27 cellular contexts compared by ENCODE assay signal in the genomic region with DNA sequence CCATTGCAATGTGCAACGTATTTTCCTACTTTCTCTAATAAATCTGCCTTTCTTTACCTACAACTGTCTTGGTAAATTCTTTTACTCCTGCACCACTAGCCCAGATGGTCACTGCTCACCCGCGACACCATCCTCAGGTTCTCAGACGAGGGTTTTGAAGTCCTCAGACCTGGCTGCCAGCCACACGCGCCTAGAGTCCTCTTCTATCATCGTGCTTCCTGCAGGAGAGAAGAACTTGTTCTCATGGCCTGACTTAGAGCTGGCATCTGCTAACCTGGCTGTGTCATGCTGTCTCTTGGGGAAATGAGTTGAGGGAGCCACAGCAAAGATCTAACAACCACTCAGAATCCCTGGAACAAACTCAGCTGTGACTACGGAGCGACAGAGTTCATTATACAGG. TPM values are rescaled to one million over a fixed set of nuclear protein-coding genes. Genes with fewer than 3 reads are reported as not detected.
"Had no signal": no experiment of that assay in that cellular context is flagged by ENCODE, and none has a peak within 500 bp of the region (broad histone marks: within the 10 kb centered on the region; RNA-seq: fewer than 3 reads in every experiment).

No MANE protein-coding gene starts in this region.

- ATAC-seq: activated naive CD4-positive, alpha-beta T cell treated with anti-CD3 and anti-CD28 coated beads, Interleukin-2, amount 50 U/mL, for 72 hours; activated naive CD8-positive, alpha-beta T cell treated with anti-CD3 and anti-CD28 coated beads, Interleukin-2, amount 50 U/mL, for 24 hours; activated T-cell treated with anti-CD3 and anti-CD28 coated beads, Interleukin-2, amount 50 U/mL, for 4 hours; body of pancreas had no signal

- H3K27ac ChIP-seq: ascending aorta, body of pancreas, Peyer's patch, VCaP had no signal

- H3K36me3 ChIP-seq: ascending aorta, Peyer's patch had no signal

- H3K4me3 ChIP-seq: ascending aorta, body of pancreas, Peyer's patch had no signal

- DNase-seq: activated CD4-positive, alpha-beta memory T cell treated with anti-CD3 and anti-CD28 coated beads for 36 hours; activated CD4-positive, alpha-beta T cell treated with anti-CD3 and anti-CD28 coated beads, Interleukin-2, amount 10 ng/mL, durations not matched to agents 7 days and 5 days; activated CD4-positive, CD25-positive, alpha-beta regulatory T cell; activated CD8-positive, alpha-beta memory T cell treated with anti-CD3 and anti-CD28 coated beads for 24 hours; activated effector memory CD4-positive, alpha-beta T cell treated with anti-CD3 and anti-CD28 coated beads, Interleukin-2, amount 50 U/mL, for 16 hours; activated naive CD4-positive, alpha-beta T cell treated with Interleukin-2 at 50 U/mL for 16 hours; activated naive CD8-positive, alpha-beta T cell treated with anti-CD3 and anti-CD28 coated beads, Interleukin-2, amount 50 U/mL, for 24 hours; activated T-cell treated with anti-CD3 and anti-CD28 coated beads, Interleukin-2, amount 50 U/mL, for 4 hours; amniotic stem cell; cortex of kidney; Karpas-422; MM.1S; NCI-H1105 treated with DMSO at 0.1 percent for 48 hours; NCI-H1436 treated with DMSO at 0.1 percent for 48 hours; NCI-H187; NCI-H2081; NCI-H2227 treated with DMSO at 0.1 percent for 48 hours; NCI-H446 treated with DMSO at 0.1 percent for 48 hours; NCI-H524 treated with DMSO at 0.1 percent for 48 hours; NCI-H82; Peyer's patch; SHP77 treated with DMSO at 0.1 percent for 48 hours; T-helper 2 cell had no signal

- H3K4me1 ChIP-seq: ascending aorta, Peyer's patch had no signal

- H3K27me3 ChIP-seq: ascending aorta, body of pancreas, Peyer's patch had no signal

- H3K9me3 ChIP-seq: ascending aorta, body of pancreas, Peyer's patch had no signal

RNA-seq across cellular contexts. Expression of a gene that starts 30.3 kb away (rescaled TPM):
- total RNA-seq: activated CD4-positive, alpha-beta T cell treated with anti-CD3 and anti-CD28 coated beads, Interleukin-2, amount 10 ng/mL, durations not matched to agents 7 days and 5 days; ascending aorta had no signal
